ENCODE assay signal across 9 cellular contexts in genomic region chr2:128313076-128313836, GRCh38. TPM values are rescaled to one million over a fixed set of nuclear protein-coding genes. Genes with fewer than 3 reads are reported as not detected.
DNase-seq lines count a peak whose midpoint lies in the region; ATAC-seq, FAIRE-seq and TF ChIP-seq lines count a peak whose summit lies in the region.
"Had no signal": no experiment of that assay in that cellular context is flagged by ENCODE, and none has a peak within 500 bp of the region (broad histone marks: within the 10 kb centered on the region; RNA-seq: fewer than 3 reads in every experiment).

No MANE protein-coding gene starts in this region.

- H3K4me3 Mint-ChIP-seq in activated T-cell treated with anti-CD3 and anti-CD28 coated beads, Interleukin-2, amount 50 U/mL, for 4 hours = peak overlapping the region; percentile 26

- ATAC-seq in activated T-cell treated with anti-CD3 and anti-CD28 coated beads, Interleukin-2, amount 50 U/mL, for 4 hours = no peak
- no peak for ATAC-seq in GM19455 (IDR thresholded peaks at IDR 0.05; ENCODE audit: unreplicated experiment)

- H3K4me3 ChIP-seq in AG04449 (ENCODE audit: low read depth, low read length) = no peak overlapping the region

- POLR2A ChIA-PET in AG04449 (lab: Yijun Ruan, JAX) = interaction anchor here (0.7 kb wide), 1 partner anchor 174 kb away, joined by 4 read pairs; no protein-coding TSS in a partner anchor

- TF ChIP-seq CTCF in AG04449 (IDR thresholded peaks at IDR 0.05; ENCODE audit: insufficient read depth, low read length, missing control alignments) = peak; percentile 51

- H3K36me3 Mint-ChIP-seq in activated T-cell treated with anti-CD3 and anti-CD28 coated beads, Interleukin-2, amount 50 U/mL, for 4 hours (ENCODE audit: insufficient read depth) = peaks cover 9% of the 10 kb centered on the region

- H3K4me1 Mint-ChIP-seq in activated T-cell treated with anti-CD3 and anti-CD28 coated beads, Interleukin-2, amount 50 U/mL, for 4 hours (ENCODE audit: low read depth) = peaks cover 39% of the 10 kb centered on the region

- no peaks in the 10 kb centered on the region for H3K27me3 Mint-ChIP-seq in activated T-cell treated with anti-CD3 and anti-CD28 coated beads, Interleukin-2, amount 50 U/mL, for 4 hours (ENCODE audit: low read depth)

- CTCF ChIA-PET in AG04449 (lab: Yijun Ruan, JAX) = interaction anchor here (1.2 kb wide), 1 partner anchor 134 kb away, joined by 6 read pairs; no protein-coding TSS in a partner anchor

- no peak for TF ChIP-seq POLR2A in GM12892 (IDR thresholded peaks at IDR 0.05; ENCODE audit: low read depth, low read length)

- no peak for DNase-seq in AG04449 (ENCODE audit: low read depth, low spot score)
- peak; percentile 15 for DNase-seq in GM12892 (ENCODE audit: insufficient read length)
- DNase-seq in activated T-cell treated with anti-CD3 and anti-CD28 coated beads, Interleukin-2, amount 50 U/mL, for 4 hours = no peak
- peak; percentile 83 for DNase-seq in islet precursor cell
- no peak for DNase-seq in NCI-H2029 treated with DMSO at 0.1 percent for 48 hours (lab: John Stamatoyannopoulos, UW)
- no peak for DNase-seq in foreskin melanocyte
- no peak for DNase-seq in RCC 7860 (ENCODE audit: low spot score)
- DNase-seq: effector memory CD4-positive, alpha-beta T cell had no signal

- FAIRE-seq in GM12892 (lab: Jason Lieb, UNC) (no peak), RCC 7860 (lab: Jason Lieb, UNC) (no peak)

- H3K9me3 Mint-ChIP-seq in activated T-cell treated with anti-CD3 and anti-CD28 coated beads, Interleukin-2, amount 50 U/mL, for 4 hours = no peaks in the 10 kb centered on the region

RNA-seq across cellular contexts. Expression of gene HS6ST1, which starts 5.4 kb away (rescaled TPM):
- 3.3 TPM for polyA plus RNA-seq in GM12892 (2012; ENCODE audit: missing spikeins)
- total RNA-seq in activated T-cell treated with anti-CD3 and anti-CD28 coated beads, Interleukin-2, amount 50 U/mL, for 4 hours = 10 to 100 TPM; 23.9 to 32.3 (median 28.2) TPM

Comparison
In these comparisons a context has a peak if more than half of its experiments do, and no peak if none do; other contexts are left out.
1. DNase-seq: peak in GM12892 (single experiment) and islet precursor cell (single experiment); none in AG04449 (single experiment), activated T-cell treated with anti-CD3 and anti-CD28 coated beads, Interleukin-2, amount 50 U/mL, for 4 hours (single experiment), NCI-H2029 treated with DMSO at 0.1 percent for 48 hours (single experiment), foreskin melanocyte (single experiment) and RCC 7860 (single experiment).